ENCODE assay signal across 8 cellular contexts in the genomic region with DNA sequence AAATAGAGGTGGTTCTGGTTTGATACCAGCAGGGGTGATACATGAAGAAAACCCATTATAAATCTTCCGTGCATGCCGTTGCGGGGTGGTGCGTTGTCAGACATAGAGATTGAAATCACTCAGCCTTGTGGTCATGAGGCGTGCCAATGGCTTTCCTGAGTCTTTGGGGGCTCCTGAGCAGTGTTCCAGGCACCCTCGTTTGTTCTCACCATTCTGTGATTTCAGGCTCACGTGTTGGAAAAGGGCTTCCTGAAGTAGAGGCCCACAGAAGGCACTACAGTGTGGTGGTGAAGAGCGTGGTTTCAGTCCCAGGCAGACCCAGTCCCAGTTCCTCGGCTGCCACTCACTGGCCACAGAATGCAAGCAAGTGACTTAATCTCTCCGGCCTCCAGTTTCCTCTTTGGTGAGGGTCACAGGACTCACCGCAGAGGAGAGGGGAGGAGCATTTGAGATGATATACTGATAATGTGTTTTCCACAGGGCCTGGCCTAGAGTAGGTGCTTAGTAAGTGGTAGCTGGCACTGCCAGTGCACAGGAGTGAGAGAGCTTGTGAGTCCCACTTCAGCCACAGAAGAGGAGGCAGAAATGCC. TPM values are rescaled to one million over a fixed set of nuclear protein-coding genes. Genes with fewer than 3 reads are reported as not detected.
DNase-seq lines count a peak whose midpoint lies in the region; ATAC-seq and TF ChIP-seq lines count a peak whose summit lies in the region.

No MANE protein-coding gene starts in this region.

- H3K4me1 Mint-ChIP-seq in activated naive CD8-positive, alpha-beta T cell treated with anti-CD3 and anti-CD28 coated beads, Interleukin-2, amount 50 U/mL, for 24 hours, result peaks cover 31% of the 10 kb centered on the region
- peaks cover 29% of the 10 kb centered on the region for H3K4me1 Mint-ChIP-seq in stimulated activated memory B cell treated with anti-CD40 and anti-IgM and Interleukin-4, amounts not matched to agents 10 μg/mL and 1 μg/mL and 100 μg/mL, for 72 hours

- H3K9me3 Mint-ChIP-seq in activated naive CD8-positive, alpha-beta T cell treated with anti-CD3 and anti-CD28 coated beads, Interleukin-2, amount 50 U/mL, for 24 hours, result no peaks in the 10 kb centered on the region
- no peaks in the 10 kb centered on the region for H3K9me3 Mint-ChIP-seq in stimulated activated memory B cell treated with anti-CD40 and anti-IgM and Interleukin-4, amounts not matched to agents 10 μg/mL and 1 μg/mL and 100 μg/mL, for 72 hours

- peak; percentile 3 for TF ChIP-seq CTCF in AG09309 (IDR thresholded peaks at IDR 0.05; ENCODE audit: control insufficient read depth, insufficient read depth, low read depth, low read length, missing control alignments)

- peak overlapping the region; percentile 86 for H3K27ac Mint-ChIP-seq in activated naive CD8-positive, alpha-beta T cell treated with anti-CD3 and anti-CD28 coated beads, Interleukin-2, amount 50 U/mL, for 24 hours
- peak overlapping the region; percentile 64 for H3K27ac Mint-ChIP-seq in stimulated activated memory B cell treated with anti-CD40 and anti-IgM and Interleukin-4, amounts not matched to agents 10 μg/mL and 1 μg/mL and 100 μg/mL, for 72 hours

- H3K4me3 ChIP-seq in AG09309 (ENCODE audit: control insufficient read depth, low read depth, low read length), result no peak overlapping the region

- H3K36me3 Mint-ChIP-seq in activated naive CD8-positive, alpha-beta T cell treated with anti-CD3 and anti-CD28 coated beads, Interleukin-2, amount 50 U/mL, for 24 hours (ENCODE audit: low read depth), result no peaks in the 10 kb centered on the region
- no peaks in the 10 kb centered on the region for H3K36me3 Mint-ChIP-seq in stimulated activated memory B cell treated with anti-CD40 and anti-IgM and Interleukin-4, amounts not matched to agents 10 μg/mL and 1 μg/mL and 100 μg/mL, for 72 hours

- H3K4me3 Mint-ChIP-seq in activated naive CD8-positive, alpha-beta T cell treated with anti-CD3 and anti-CD28 coated beads, Interleukin-2, amount 50 U/mL, for 24 hours, result peak overlapping the region; percentile 58
- no peak overlapping the region for H3K4me3 Mint-ChIP-seq in stimulated activated memory B cell treated with anti-CD40 and anti-IgM and Interleukin-4, amounts not matched to agents 10 μg/mL and 1 μg/mL and 100 μg/mL, for 72 hours

- DNase-seq in AG09309 (ENCODE audit: low read depth) (no peak), GM19240 (ENCODE audit: insufficient read length, low spot score) (peak; percentile 71), SK-N-DZ (ENCODE audit: low spot score) (peak; percentile 68), kidney glomerular epithelial cell (lab: John Stamatoyannopoulos, UW) (peak; percentile 28), SHP77 (lab: John Stamatoyannopoulos, UW) (no peak)
- peak; percentile 61 for DNase-seq in activated naive CD8-positive, alpha-beta T cell treated with anti-CD3 and anti-CD28 coated beads, Interleukin-2, amount 50 U/mL, for 24 hours

- peak; percentile 86 for ATAC-seq in HG03196 (IDR thresholded peaks at IDR 0.05; ENCODE audit: unreplicated experiment)
- ATAC-seq in activated naive CD8-positive, alpha-beta T cell treated with anti-CD3 and anti-CD28 coated beads, Interleukin-2, amount 50 U/mL, for 24 hours, result peak; percentile 87
- peak; percentile 90 for ATAC-seq in stimulated activated memory B cell treated with anti-CD40 and anti-IgM and Interleukin-4, amounts not matched to agents 10 μg/mL and 1 μg/mL and 100 μg/mL, for 72 hours

- no peaks in the 10 kb centered on the region for H3K27me3 Mint-ChIP-seq in activated naive CD8-positive, alpha-beta T cell treated with anti-CD3 and anti-CD28 coated beads, Interleukin-2, amount 50 U/mL, for 24 hours
- no peaks in the 10 kb centered on the region for H3K27me3 Mint-ChIP-seq in stimulated activated memory B cell treated with anti-CD40 and anti-IgM and Interleukin-4, amounts not matched to agents 10 μg/mL and 1 μg/mL and 100 μg/mL, for 72 hours

RNA-seq across cellular contexts. Expression of gene GLRX, which starts 20.5 kb away (rescaled TPM):
- 19.8 and 34.2 TPM in 2 replicates for polyA plus RNA-seq in SK-N-DZ (2014; cell fraction: cytosol; rRNA removed)
- polyA plus RNA-seq in SK-N-DZ (2014; cell fraction: nucleus; rRNA removed), result 9.8 and 20.5 TPM in 2 replicates

Comparison
In these comparisons a context has a peak if more than half of its experiments do, and no peak if none do; other contexts are left out.
1. DNase-seq: peak in GM19240 (single experiment), SK-N-DZ (single experiment), activated naive CD8-positive, alpha-beta T cell treated with anti-CD3 and anti-CD28 coated beads, Interleukin-2, amount 50 U/mL, for 24 hours (single experiment) and kidney glomerular epithelial cell (single experiment); none in AG09309 (single experiment) and SHP77 (0 of 2).
2. Peak in every context shown above with its lines, with median percentiles within 50 percentile points of each other: ATAC-seq.